In genomic region chr10:5442990-5443370, GRCh38 we compare ENCODE assay signal across 15 cellular contexts. TPM values are rescaled to one million over a fixed set of nuclear protein-coding genes. Genes with fewer than 3 reads are reported as not detected.
DNase-seq lines count a peak whose midpoint lies in the region; ATAC-seq and TF ChIP-seq lines count a peak whose summit lies in the region.
"Had no signal": no experiment of that assay in that cellular context is flagged by ENCODE, and none has a peak within 500 bp of the region (broad histone marks: within the 10 kb centered on the region; RNA-seq: fewer than 3 reads in every experiment).

No MANE protein-coding gene starts in this region.

- H3K4me3 ChIP-seq in mammary epithelial cell (replicated peaks in 1 of 3; ENCODE audit: insufficient read depth in 1 of 3, low read depth in 2 of 3, low read length in 3 of 3) (no peak overlapping the region), breast epithelium (no peak overlapping the region), transverse colon (no peak overlapping the region), upper lobe of left lung (no peak overlapping the region)
- H3K4me3 ChIP-seq: A549 had no signal

- WGBS in mammary epithelial cell (ENCODE audit: low coverage, missing lambda C conversion rate) = 86% methylated on average over 1 of the region's 1 CpG
- 45 to 55% methylated on average over 1 of the region's 1 CpG for WGBS in transverse colon (ENCODE audit: low coverage in 1 of 2), 2 donors
- 71 to 90% methylated on average over 1 of the region's 1 CpG for WGBS in upper lobe of left lung, 2 donors

- DNase-seq in mammary epithelial cell = no peak
- no peak for DNase-seq in breast epithelium (ENCODE audit: low spot score in 2 of 2)
- no peak for DNase-seq in transverse colon
- DNase-seq in ureter (ENCODE audit: low spot score) = no peak
- DNase-seq in upper lobe of left lung = no peak
- DNase-seq: activated CD8-positive, alpha-beta T cell treated with anti-CD3 and anti-CD28 coated beads for 36 hours; activated naive CD8-positive, alpha-beta T cell treated with anti-CD3 and anti-CD28 coated beads, Interleukin-2, amount 10 ng/mL, durations not matched to agents 7 days and 5 days; kidney glomerular epithelial cell; SK-N-SH had no signal

- H3K27me3 ChIP-seq in mammary epithelial cell (ENCODE audit: insufficient read depth, low read length) (no peaks in the 10 kb centered on the region), breast epithelium (no peaks in the 10 kb centered on the region), transverse colon (no peaks in the 10 kb centered on the region), upper lobe of left lung (no peaks in the 10 kb centered on the region)

- BruUV-seq in mammary epithelial cell (replicated peaks; lab: Mats Ljungman, UMichigan) = no TSS peak

- TF ChIP-seq EP300 in transverse colon (IDR thresholded peaks at IDR 0.05; ENCODE audit: low read depth) (no peak), upper lobe of left lung (IDR thresholded peaks at IDR 0.05) (no peak)

- dilution Hi-C loops in mammary epithelial cell (cut with HindIII; ENCODE audit: low sequenced_read_pairs) = no loop called here

- intact Hi-C loops in mammary epithelial cell (cut with micrococcal nuclease) = loop anchor here (1.0 to 10.0 kb wide), 5 partner anchors 82 to 432 kb away; partner anchors contain the start of gene CALML3
- intact Hi-C loops in breast epithelium (cut with DNase I; ENCODE audit: low total_unique reads) = loop anchor here (10.0 kb wide), 1 partner anchor 182 kb away; no protein-coding TSS in a partner anchor
- intact Hi-C loops in transverse colon (cut with DNase I; ENCODE audit: low total_unique reads) = loop anchor here (2.0 to 10.0 kb wide), 2 partner anchors 180 to 432 kb away; no protein-coding TSS in a partner anchor

- peak overlapping the region; percentile 18 for H3K27ac ChIP-seq in mammary epithelial cell (ENCODE audit: insufficient read depth, low read depth, low read length)
- no peak overlapping the region for H3K27ac ChIP-seq in breast epithelium
- peak overlapping the region; percentile 76 to 92 (median 86) for H3K27ac ChIP-seq in transverse colon
- H3K27ac ChIP-seq in upper lobe of left lung = no peak overlapping the region
- H3K27ac ChIP-seq: HL-60 had no signal

- TF ChIP-seq CTCF in mammary epithelial cell (conservative IDR thresholded peaks at IDR 0.05 in 1 of 2, IDR thresholded peaks at IDR 0.05 in 1 of 2; ENCODE audit: extremely low read depth in 1 of 2, insufficient read depth in 1 of 2, low read depth in 1 of 2, low read length in 2 of 2) (no peak), breast epithelium (IDR thresholded peaks at IDR 0.05) (no peak), transverse colon (IDR thresholded peaks at IDR 0.05) (no peak), upper lobe of left lung (IDR thresholded peaks at IDR 0.05) (no peak)

- no peak overlapping the region for H3K9ac ChIP-seq in mammary epithelial cell (ENCODE audit: insufficient read depth, low read length)
- H3K9ac ChIP-seq: SK-N-SH had no signal

- H3K4me1 ChIP-seq in mammary epithelial cell (ENCODE audit: insufficient read depth, low read length) = peaks cover 10% of the 10 kb centered on the region
- H3K4me1 ChIP-seq in breast epithelium = no peaks in the 10 kb centered on the region
- peaks cover 14 to 40% (median 33%) of the 10 kb centered on the region in 4 donors for H3K4me1 ChIP-seq in transverse colon
- H3K4me1 ChIP-seq in upper lobe of left lung = peaks cover 3 to 14% (median 7%) of the 10 kb centered on the region in 4 donors

- ATAC-seq in HG02798 (IDR thresholded peaks at IDR 0.05; ENCODE audit: poor library complexity, unreplicated experiment) = peak; percentile 28
- peak; percentile 20 for ATAC-seq in HG03521 (IDR thresholded peaks at IDR 0.05; ENCODE audit: unreplicated experiment)
- ATAC-seq in GM21447 (IDR thresholded peaks at IDR 0.05; ENCODE audit: unreplicated experiment) = no peak
- ATAC-seq in upper lobe of left lung (ENCODE audit: low FRiP score in 2 of 2) = no peak
- ATAC-seq: A549 had no signal

- H2AFZ ChIP-seq in mammary epithelial cell (ENCODE audit: low read depth, low read length) = no peak overlapping the region

- in situ Hi-C loops in mammary epithelial cell (cut with MboI; ENCODE audit: low sequenced_read_pairs in 2 of 2) = loop anchor here (5.0 kb wide), 1 partner anchor 179 kb away; no protein-coding TSS in a partner anchor
- in situ Hi-C loops in transverse colon (cut with MboI; ENCODE audit: low pct_ligation_motif_present in 1 of 4, low pct_unique_long_range_greater_than_20kb in 1 of 4, low sequenced_read_pairs in 3 of 4) = loop anchor here (5.0 to 25.0 kb wide), 4 partner anchors 179 to 419 kb away; no protein-coding TSS in a partner anchor

- H3K36me3 ChIP-seq in mammary epithelial cell (ENCODE audit: insufficient read depth, low read length) = peaks cover 4% of the 10 kb centered on the region
- no peaks in the 10 kb centered on the region for H3K36me3 ChIP-seq in breast epithelium
- no peaks in the 10 kb centered on the region for H3K36me3 ChIP-seq in transverse colon
- H3K36me3 ChIP-seq in upper lobe of left lung = no peaks in the 10 kb centered on the region

- H4K20me1 ChIP-seq in mammary epithelial cell (ENCODE audit: insufficient read depth, low read length) = no peaks in the 10 kb centered on the region

- H3K9me3 ChIP-seq in mammary epithelial cell (replicated peaks; ENCODE audit: insufficient read depth, low read length) (no peaks in the 10 kb centered on the region), breast epithelium (no peaks in the 10 kb centered on the region), transverse colon (no peaks in the 10 kb centered on the region), upper lobe of left lung (no peaks in the 10 kb centered on the region)
- H3K9me3 ChIP-seq: A549, SK-N-SH had no signal

- CTCF ChIA-PET in mammary epithelial cell (lab: Charles Lee; ENCODE audit: low non-redundant PET) = interaction anchor here (0.5 to 0.7 kb wide), 2 partner anchors 153 to 628 kb away, joined by 3 read pairs; no protein-coding TSS in a partner anchor

- TF ChIP-seq POLR2A in breast epithelium (IDR thresholded peaks at IDR 0.05) (no peak), transverse colon (IDR thresholded peaks at IDR 0.05) (peak; percentile 48), upper lobe of left lung (IDR thresholded peaks at IDR 0.05) (no peak)

- H3K4me2 ChIP-seq in mammary epithelial cell (ENCODE audit: insufficient read depth, low read depth, low read length) = no peak overlapping the region
- H3K4me2 ChIP-seq: A549, SK-N-SH had no signal

- peaks cover 47% of the 10 kb centered on the region for H3K79me2 ChIP-seq in mammary epithelial cell (ENCODE audit: insufficient read depth, low read length)

RNA-seq across cellular contexts. Expression of gene NET1, which starts 30.6 kb away (rescaled TPM):
- 10 to 100 TPM in 1 of 2 donors, 1 to 10 TPM in 1; 8.3 to 15.1 TPM for total RNA-seq in mammary epithelial cell
- polyA plus RNA-seq in mammary epithelial cell = 12.2 TPM
- polyA minus RNA-seq in mammary epithelial cell = 40.7 TPM
- total RNA-seq in breast epithelium = 100 to 1,000 TPM in 2 of 3 donors, 10 to 100 TPM in 1; 87.2 to 179 (median 145) TPM
- 100 to 1,000 TPM in 3 of 4 donors, 10 to 100 TPM in 1; 90.0 to 311 (median 289) TPM for total RNA-seq in transverse colon
- 133 TPM for total RNA-seq in ureter
- total RNA-seq in upper lobe of left lung = 10 to 100 TPM; 24.1 to 85.0 (median 47.2) TPM

RNA-seq across cellular contexts. Expression of gene TUBAL3, which starts 38.4 kb away (rescaled TPM):
- total RNA-seq in mammary epithelial cell = under 1 TPM; 0.17 to 0.73 TPM
- polyA plus RNA-seq in mammary epithelial cell = 7.4 TPM
- 26.7 TPM for polyA minus RNA-seq in mammary epithelial cell
- total RNA-seq in breast epithelium = 1 to 10 TPM in 2 of 3 donors, not detected in 1; 1.6 to 1.9 TPM
- 10 to 100 TPM in 3 of 4 donors, under 1 TPM in 1; 0.40 to 78.1 (median 49.0) TPM for total RNA-seq in transverse colon
- total RNA-seq in ureter = not detected
- total RNA-seq in upper lobe of left lung = under 1 TPM in 1 of 6 donors, not detected in 5; 0.59 TPM
- total RNA-seq: activated CD8-positive, alpha-beta T cell treated with anti-CD3 and anti-CD28 coated beads for 36 hours; activated naive CD8-positive, alpha-beta T cell treated with anti-CD3 and anti-CD28 coated beads, Interleukin-2, amount 10 ng/mL, durations not matched to agents 7 days and 5 days had no signal
- polyA plus RNA-seq: neural cell, SK-N-SH had no signal

RNA-seq across cellular contexts. Expression of gene CALML5, which starts 56.4 kb away (rescaled TPM):
- not detected for total RNA-seq in mammary epithelial cell
- polyA plus RNA-seq in mammary epithelial cell = 0.32 TPM
- not detected for polyA minus RNA-seq in mammary epithelial cell
- 10 to 100 TPM in 2 of 3 donors, not detected in 1; 31.0 to 31.1 TPM for total RNA-seq in breast epithelium
- not detected for total RNA-seq in transverse colon
- total RNA-seq in ureter = not detected
- not detected for total RNA-seq in upper lobe of left lung
- total RNA-seq: activated CD8-positive, alpha-beta T cell treated with anti-CD3 and anti-CD28 coated beads for 36 hours; activated naive CD8-positive, alpha-beta T cell treated with anti-CD3 and anti-CD28 coated beads, Interleukin-2, amount 10 ng/mL, durations not matched to agents 7 days and 5 days had no signal
- polyA plus RNA-seq: A549, neural cell, SK-N-SH had no signal

Comparison
In these comparisons a context has a peak if more than half of its experiments do, and no peak if none do; other contexts are left out.
1. H3K27ac ChIP-seq: peak in mammary epithelial cell (single experiment) and transverse colon (4 of 4); none in breast epithelium (0 of 2) and upper lobe of left lung (0 of 4).
2. ATAC-seq: peak in HG02798 (single experiment) and HG03521 (single experiment); none in GM21447 (single experiment) and upper lobe of left lung (0 of 2).